In the genomic region with DNA sequence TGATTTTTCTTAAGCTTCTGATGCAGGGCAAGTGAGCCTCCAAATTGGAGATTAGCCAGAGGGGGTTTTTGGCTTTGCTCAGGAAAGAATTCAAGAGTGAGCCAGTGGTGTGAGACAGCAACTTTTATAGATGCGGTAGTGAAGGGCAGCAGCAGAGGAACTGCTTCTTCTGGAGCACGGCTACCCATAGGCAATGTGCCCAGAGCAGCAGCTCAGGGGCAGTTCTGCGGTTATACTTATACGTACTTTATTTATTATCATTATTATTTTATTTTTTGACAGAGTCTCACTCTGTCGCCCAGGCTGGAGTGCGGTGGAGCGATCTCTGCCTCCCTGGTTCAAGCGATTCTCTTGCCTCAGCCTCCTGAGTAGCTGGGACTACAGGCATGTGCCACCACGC, we compare ENCODE assay signal across 1 cellular context.
TF ChIP-seq lines count a peak whose summit lies in the region.

No MANE protein-coding gene starts in this region.

TF ChIP-seq in K562, 482 proteins besides CTCF, POLR2A, EP300 and RAD21:
- TF ChIP-seq C11orf30 (IDR thresholded peaks at IDR 0.05; ENCODE audit: low read depth) (peak; percentile 29; the same call in 1 of the 2 replicates), POLR2B (IDR thresholded peaks at IDR 0.05; ENCODE audit: low read depth, partially characterized antibody) (no peak), RBBP5 (IDR thresholded peaks at IDR 0.05; ENCODE audit: borderline replicate concordance, insufficient read depth, low read length, poor library complexity, severe bottlenecking) (no peak), ZNF263 (CRISPR knock-in tag; IDR thresholded peaks at IDR 0.05; ENCODE audit: borderline replicate concordance) (no peak), NFE2 (IDR thresholded peaks at IDR 0.05; ENCODE audit: low read depth) (peak; percentile 58)
- TF ChIP-seq, protein P1, sequence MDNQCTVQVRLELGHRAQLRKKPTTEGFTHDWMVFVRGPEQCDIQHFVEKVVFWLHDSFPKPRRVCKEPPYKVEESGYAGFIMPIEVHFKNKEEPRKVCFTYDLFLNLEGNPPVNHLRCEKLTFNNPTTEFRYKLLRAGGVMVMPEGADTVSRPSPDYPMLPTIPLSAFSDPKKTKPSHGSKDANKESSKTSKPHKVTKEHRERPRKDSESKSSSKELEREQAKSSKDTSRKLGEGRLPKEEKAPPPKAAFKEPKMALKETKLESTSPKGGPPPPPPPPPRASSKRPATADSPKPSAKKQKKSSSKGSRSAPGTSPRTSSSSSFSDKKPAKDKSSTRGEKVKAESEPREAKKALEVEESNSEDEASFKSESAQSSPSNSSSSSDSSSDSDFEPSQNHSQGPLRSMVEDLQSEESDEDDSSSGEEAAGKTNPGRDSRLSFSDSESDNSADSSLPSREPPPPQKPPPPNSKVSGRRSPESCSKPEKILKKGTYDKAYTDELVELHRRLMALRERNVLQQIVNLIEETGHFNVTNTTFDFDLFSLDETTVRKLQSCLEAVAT (IDR thresholded peaks at IDR 0.05) = 0 out of 4 replicates have a peak, but pooled peaks of 1 of the 2 experiments have one; percentile 31
- TF ChIP-seq, protein P2, sequence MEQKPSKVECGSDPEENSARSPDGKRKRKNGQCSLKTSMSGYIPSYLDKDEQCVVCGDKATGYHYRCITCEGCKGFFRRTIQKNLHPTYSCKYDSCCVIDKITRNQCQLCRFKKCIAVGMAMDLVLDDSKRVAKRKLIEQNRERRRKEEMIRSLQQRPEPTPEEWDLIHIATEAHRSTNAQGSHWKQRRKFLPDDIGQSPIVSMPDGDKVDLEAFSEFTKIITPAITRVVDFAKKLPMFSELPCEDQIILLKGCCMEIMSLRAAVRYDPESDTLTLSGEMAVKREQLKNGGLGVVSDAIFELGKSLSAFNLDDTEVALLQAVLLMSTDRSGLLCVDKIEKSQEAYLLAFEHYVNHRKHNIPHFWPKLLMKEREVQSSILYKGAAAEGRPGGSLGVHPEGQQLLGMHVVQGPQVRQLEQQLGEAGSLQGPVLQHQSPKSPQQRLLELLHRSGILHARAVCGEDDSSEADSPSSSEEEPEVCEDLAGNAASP (IDR thresholded peaks at IDR 0.05) = no peak
- TF ChIP-seq, protein P3, sequence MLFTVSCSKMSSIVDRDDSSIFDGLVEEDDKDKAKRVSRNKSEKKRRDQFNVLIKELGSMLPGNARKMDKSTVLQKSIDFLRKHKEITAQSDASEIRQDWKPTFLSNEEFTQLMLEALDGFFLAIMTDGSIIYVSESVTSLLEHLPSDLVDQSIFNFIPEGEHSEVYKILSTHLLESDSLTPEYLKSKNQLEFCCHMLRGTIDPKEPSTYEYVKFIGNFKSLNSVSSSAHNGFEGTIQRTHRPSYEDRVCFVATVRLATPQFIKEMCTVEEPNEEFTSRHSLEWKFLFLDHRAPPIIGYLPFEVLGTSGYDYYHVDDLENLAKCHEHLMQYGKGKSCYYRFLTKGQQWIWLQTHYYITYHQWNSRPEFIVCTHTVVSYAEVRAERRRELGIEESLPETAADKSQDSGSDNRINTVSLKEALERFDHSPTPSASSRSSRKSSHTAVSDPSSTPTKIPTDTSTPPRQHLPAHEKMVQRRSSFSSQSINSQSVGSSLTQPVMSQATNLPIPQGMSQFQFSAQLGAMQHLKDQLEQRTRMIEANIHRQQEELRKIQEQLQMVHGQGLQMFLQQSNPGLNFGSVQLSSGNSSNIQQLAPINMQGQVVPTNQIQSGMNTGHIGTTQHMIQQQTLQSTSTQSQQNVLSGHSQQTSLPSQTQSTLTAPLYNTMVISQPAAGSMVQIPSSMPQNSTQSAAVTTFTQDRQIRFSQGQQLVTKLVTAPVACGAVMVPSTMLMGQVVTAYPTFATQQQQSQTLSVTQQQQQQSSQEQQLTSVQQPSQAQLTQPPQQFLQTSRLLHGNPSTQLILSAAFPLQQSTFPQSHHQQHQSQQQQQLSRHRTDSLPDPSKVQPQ (CRISPR knock-in tag; IDR thresholded peaks at IDR 0.05; ENCODE audit: borderline replicate concordance) = no peak
